Comparison of ENCODE assay signal across 24 cellular contexts in genomic region chr7:118671149-118671548, GRCh38.
DNase-seq lines count a peak whose midpoint lies in the region; ATAC-seq, FAIRE-seq and TF ChIP-seq lines count a peak whose summit lies in the region.
"Had no signal": no experiment of that assay in that cellular context is flagged by ENCODE, and none has a peak within 500 bp of the region (broad histone marks: within the 10 kb centered on the region; RNA-seq: fewer than 3 reads in every experiment).

No MANE protein-coding gene starts in this region.

- no peaks in the 10 kb centered on the region for H3F3A ChIP-seq in smooth muscle cell (ENCODE audit: low read depth)

- H3K9ac ChIP-seq in HepG2 (ENCODE audit: insufficient read depth, low read depth, low read length) = no peak overlapping the region
- no peak overlapping the region for H3K9ac ChIP-seq in SK-N-MC (ENCODE audit: insufficient read length)
- no peak overlapping the region for H3K9ac ChIP-seq in smooth muscle cell (ENCODE audit: low read depth)
- H3K9ac ChIP-seq: BLaER1 had no signal

- no peak overlapping the region for H2AFZ ChIP-seq in HepG2 (ENCODE audit: low read length)
- no peak overlapping the region for H2AFZ ChIP-seq in smooth muscle cell (ENCODE audit: low read depth)

- H3K36me3 ChIP-seq in HepG2 (replicated peaks in 1 of 2; ENCODE audit: control insufficient read depth in 1 of 2, insufficient read depth in 2 of 2, low read length in 2 of 2) (no peaks in the 10 kb centered on the region), right lobe of liver (no peaks in the 10 kb centered on the region), SK-N-MC (ENCODE audit: insufficient read depth, low read length) (no peaks in the 10 kb centered on the region), smooth muscle cell (ENCODE audit: low read depth) (no peaks in the 10 kb centered on the region)
- H3K36me3 ChIP-seq: BE2C, BLaER1 had no signal

- TF ChIP-seq EP300 in HepG2 (IDR thresholded peaks at IDR 0.05; ENCODE audit: low read depth in 2 of 2, low read length in 2 of 2) (no peak), HepG2 (CRISPR knock-in tag; IDR thresholded peaks at IDR 0.05; ENCODE audit: borderline replicate concordance) (no peak)

- H3K79me2 ChIP-seq in HepG2 (ENCODE audit: insufficient read depth, low read length) (no peaks in the 10 kb centered on the region), smooth muscle cell (ENCODE audit: low read depth) (no peaks in the 10 kb centered on the region)

- in situ Hi-C loops in HepG2 (cut with HindIII; ENCODE audit: extremely low pct_ligation_motif_present, low pct_unique_long_range_greater_than_20kb) = no loop called here

- H3K27ac ChIP-seq in HepG2 (ENCODE audit: extremely low read length, insufficient read depth, low read length) (no peak overlapping the region), right lobe of liver (no peak overlapping the region), SK-N-MC (peak overlapping the region; percentile 10; the same call in 1 of the 2 replicates), smooth muscle cell (ENCODE audit: low read depth) (no peak overlapping the region)
- H3K27ac ChIP-seq: 22Rv1, BLaER1 had no signal

- no peak overlapping the region for H3K4me2 ChIP-seq in HepG2 (ENCODE audit: low read depth, low read length)
- H3K4me2 ChIP-seq in smooth muscle cell = no peak overlapping the region
- H3K4me2 ChIP-seq: BLaER1 had no signal

- H4K20me1 ChIP-seq in HepG2 (ENCODE audit: insufficient read depth, low read length) (no peaks in the 10 kb centered on the region), smooth muscle cell (ENCODE audit: low read depth) (no peaks in the 10 kb centered on the region)
- H4K20me1 ChIP-seq: BLaER1 had no signal

- H3K4me3 ChIP-seq in HepG2 (replicated peaks in 1 of 3; ENCODE audit: insufficient read depth in 1 of 3, low read depth in 2 of 3, low read length in 3 of 3) (no peak overlapping the region), right lobe of liver (no peak overlapping the region), SK-N-MC (no peak overlapping the region), smooth muscle cell (no peak overlapping the region)
- H3K4me3 ChIP-seq: BLaER1, GM12878 had no signal

- intact Hi-C loops in HepG2 (cut with micrococcal nuclease; ENCODE audit: unreplicated experiment) (no loop called here), right lobe of liver (cut with DNase I) (no loop called here)

- WGBS in HepG2 (ENCODE audit: low lambda C conversion rate) = under 1% methylated on average over 4 of the region's 4 CpGs
- 61% methylated on average over 4 of the region's 4 CpGs for WGBS in right lobe of liver (ENCODE audit: insufficient coverage, low coverage, low lambda C conversion rate, missing lambda C conversion rate)
- 66% methylated on average over 4 of the region's 4 CpGs for WGBS in smooth muscle cell (ENCODE audit: low lambda C conversion rate)

- no peak for ATAC-seq in HepG2
- ATAC-seq in right lobe of liver = no peak
- no peak for ATAC-seq in esophagus mucosa
- ATAC-seq: GM12878 had no signal

- FAIRE-seq in HepG2 (lab: Jason Lieb, UNC) (no peak), islet of Langerhans (lab: Jason Lieb, UNC) (peak; percentile 36)
- FAIRE-seq: GM12878, GM12892, GM18507 had no signal

- DNase-seq in HepG2 (ENCODE audit: low spot score) (no peak), right lobe of liver (no peak), SK-N-MC (ENCODE audit: low read depth, low spot score) (no peak), smooth muscle cell (lab: John Stamatoyannopoulos, UW; ENCODE audit: unreplicated experiment) (no peak)
- DNase-seq: ACHN; BE2C; C1 segment of cervical spinal cord; CD4-positive, alpha-beta memory T cell; CD4-positive, CD25-positive, alpha-beta regulatory T cell; COR-L47; DMS 273 treated with DMSO at 0.1 percent for 48 hours; DMS153; DMS53; DMS79; DND-41; EL; GDM1 had no signal

- H3K4me1 ChIP-seq in HepG2 (ENCODE audit: insufficient read depth, low read length) (no peaks in the 10 kb centered on the region), right lobe of liver (no peaks in the 10 kb centered on the region), smooth muscle cell (ENCODE audit: low read depth) (no peaks in the 10 kb centered on the region)
- H3K4me1 ChIP-seq: BE2C, BLaER1 had no signal

- no peak for TF ChIP-seq CTCF in HepG2 (CRISPR knock-in tag; IDR thresholded peaks at IDR 0.05)
- TF ChIP-seq CTCF in right lobe of liver (IDR thresholded peaks at IDR 0.05) = no peak
- TF ChIP-seq CTCF in smooth muscle cell (IDR thresholded peaks at IDR 0.05; ENCODE audit: borderline replicate concordance, insufficient read depth, poor library complexity, severe bottlenecking) = no peak

- H3K27me3 ChIP-seq in HepG2 (ENCODE audit: control insufficient read depth in 1 of 2, insufficient read depth in 2 of 2, low read length in 2 of 2) = no peaks in the 10 kb centered on the region
- no peaks in the 10 kb centered on the region for H3K27me3 ChIP-seq in right lobe of liver
- H3K27me3 ChIP-seq in smooth muscle cell (ENCODE audit: low read depth) = no peaks in the 10 kb centered on the region
- H3K27me3 ChIP-seq: BE2C, BLaER1 had no signal

- BruUV-seq in HepG2 (replicated peaks; lab: Mats Ljungman, UMichigan) = no TSS peak

- no peak for TF ChIP-seq RAD21 in HepG2 (CRISPR knock-in tag; IDR thresholded peaks at IDR 0.05)

- H3K9me3 ChIP-seq in HepG2 (ENCODE audit: low read length) (no peaks in the 10 kb centered on the region), right lobe of liver (no peaks in the 10 kb centered on the region), SK-N-MC (ENCODE audit: low read depth, low read length) (no peaks in the 10 kb centered on the region), smooth muscle cell (replicated peaks; ENCODE audit: low read depth) (no peaks in the 10 kb centered on the region)
- H3K9me3 ChIP-seq: BE2C, BLaER1 had no signal

- POLR2A ChIA-PET in HepG2 (lab: Yijun Ruan, JAX) = no interaction called here

- TF ChIP-seq POLR2A in HepG2 (IDR thresholded peaks at IDR 0.05; ENCODE audit: insufficient read depth in 1 of 2, low read depth in 2 of 2, low read length in 2 of 2) (no peak), right lobe of liver (IDR thresholded peaks at IDR 0.05) (no peak)

- CTCF ChIA-PET in HepG2 (lab: Yijun Ruan, JAX; ENCODE audit: low intra/inter-chr PET ratio, low total read pairs) = no interaction called here

TF ChIP-seq in HepG2, 621 proteins besides CTCF, POLR2A, EP300 and RAD21:
- TF ChIP-seq NBN (conservative IDR thresholded peaks at IDR 0.05) (no peak), MAFK (conservative IDR thresholded peaks at IDR 0.05 in 1 of 2, IDR thresholded peaks at IDR 0.05 in 1 of 2; ENCODE audit: low read length in 2 of 2) (peak; percentile 28 to 49), ARNTL (CRISPR knock-in tag; IDR thresholded peaks at IDR 0.05) (no peak), ZNF230 (CRISPR knock-in tag; IDR thresholded peaks at IDR 0.05) (no peak), NFE2L2 (IDR thresholded peaks at IDR 0.05; ENCODE audit: low read length) (peak; percentile 57; the same call in 1 of the 2 replicates), MAFF (IDR thresholded peaks at IDR 0.05; ENCODE audit: low read depth, low read length) (peak; percentile 50), SNAI1 (CRISPR knock-in tag; IDR thresholded peaks at IDR 0.05; ENCODE audit: borderline replicate concordance) (no peak)
